ENCODE assay signal across 10 cellular contexts in genomic region chr16:23144393-23144792, GRCh38. TPM values are rescaled to one million over a fixed set of nuclear protein-coding genes. Genes with fewer than 3 reads are reported as not detected.
"Had no signal": no experiment of that assay in that cellular context is flagged by ENCODE, and none has a peak within 500 bp of the region (broad histone marks: within the 10 kb centered on the region; RNA-seq: fewer than 3 reads in every experiment).

No MANE protein-coding gene starts in this region.

RNA-seq across cellular contexts. Expression of gene SCNN1G, which starts 38.2 kb away (rescaled TPM):
- total RNA-seq: activated B cell treated with CpG ODN at 0.5 μM for 24 hours; activated CD8-positive, alpha-beta T cell treated with anti-CD3 and anti-CD28 coated beads for 36 hours; activated T-cell treated with anti-CD3 and anti-CD28 coated beads, Interleukin-2, amount 50 U/mL, for 4 hours; activated T-helper 17 cell treated with anti-CD3 and anti-CD28 coated beads, Interleukin-2, amount 50 U/mL, for 72 hours; astrocyte; chondrocyte; endothelial cell of umbilical vein; fibroblast of lung; fibroblast of villous mesenchyme; T-helper 17 cell had no signal
- polyA plus RNA-seq: endothelial cell of umbilical vein, fibroblast of lung had no signal
